8 cellular contexts compared by ENCODE assay signal in the genomic region with DNA sequence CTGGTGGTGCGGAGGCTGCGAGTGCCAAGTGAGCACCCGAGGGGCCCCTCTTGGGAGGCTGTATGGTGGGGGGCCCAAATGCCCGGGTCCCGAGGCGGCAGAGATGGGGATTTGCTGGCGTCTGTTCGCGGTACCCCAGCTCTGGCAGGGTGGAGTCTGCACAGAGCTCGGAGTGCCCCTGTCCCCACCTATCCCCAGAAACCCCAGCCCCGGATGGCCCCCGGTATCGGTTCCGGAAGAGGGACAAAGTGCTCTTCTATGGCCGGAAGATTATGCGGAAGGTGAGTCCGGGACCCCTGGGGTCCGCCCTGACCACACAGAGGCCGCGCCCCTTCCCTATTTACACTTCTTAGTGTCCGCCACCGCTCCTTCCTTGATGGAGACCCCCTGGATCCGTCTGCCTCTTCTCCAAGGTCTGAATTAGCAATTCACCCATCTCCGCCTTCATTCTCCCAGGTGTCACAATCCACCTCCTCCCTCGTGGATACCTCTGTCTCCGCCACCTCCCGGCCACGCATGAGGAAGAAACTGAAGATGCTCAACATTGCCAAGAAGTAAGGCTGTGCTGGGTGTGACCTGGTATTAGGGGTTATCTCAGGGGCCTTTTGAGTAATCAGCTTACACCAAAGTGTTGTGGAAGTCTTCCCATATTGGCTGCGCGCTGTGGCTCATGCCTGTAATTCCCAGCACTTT. TPM values are rescaled to one million over a fixed set of nuclear protein-coding genes. Genes with fewer than 3 reads are reported as not detected.
DNase-seq lines count a peak whose midpoint lies in the region; ATAC-seq, FAIRE-seq and TF ChIP-seq lines count a peak whose summit lies in the region.

No MANE protein-coding gene starts in this region.

- no peak for TF ChIP-seq EP300 in GM12878 (IDR thresholded peaks at IDR 0.05; ENCODE audit: borderline replicate concordance in 1 of 2, control insufficient read depth in 1 of 2, low read depth in 2 of 2, low read length in 2 of 2)

- peak overlapping the region; percentile 30 to 78 (median 69); a peak in 21 of 22 replicates for H3K27ac ChIP-seq in BLaER1 treated with 17β-estradiol and CSF1 and Interleukin-3, amounts not matched to agents 10 nM and 100 nM
- H3K27ac ChIP-seq in GM12878 (ENCODE audit: control insufficient read depth, insufficient read depth) (peak overlapping the region; percentile 45), uterus (peak overlapping the region; percentile 88 to 96)

- H3K27me3 ChIP-seq in BLaER1 treated with 17β-estradiol and CSF1 and Interleukin-3, amounts not matched to agents 10 nM and 100 nM, result no peaks in the 10 kb centered on the region
- no peaks in the 10 kb centered on the region for H3K27me3 ChIP-seq in GM12878 (replicated peaks in 1 of 2; ENCODE audit: control insufficient read depth in 2 of 2, insufficient read depth in 2 of 2, low read length in 1 of 2)
- H3K27me3 ChIP-seq in uterus, result no peaks in the 10 kb centered on the region

- BruUV-seq in GM12878 (replicated peaks; lab: Mats Ljungman, UMichigan), result no TSS peak

- DNase-seq in GM12878 (ENCODE audit: low read depth, low spot score) (no peak), lower leg skin (ENCODE audit: low spot score in 2 of 2) (peak in 1 of 2 donors; percentile 85), uterus (no peak), 8988T (no peak), NOMO-1 treated with DMSO at 0.1 percent for 48 hours (lab: John Stamatoyannopoulos, UW; ENCODE audit: unreplicated experiment) (no peak)

- H3K9ac ChIP-seq in BLaER1 treated with 17β-estradiol and CSF1 and Interleukin-3, amounts not matched to agents 10 nM and 100 nM, result peak overlapping the region; percentile 69 to 83 (median 81)
- peak overlapping the region; percentile 78 for H3K9ac ChIP-seq in GM12878 (ENCODE audit: control insufficient read depth, insufficient read depth, low read length)

- CTCF ChIA-PET in GM12878 (lab: Yijun Ruan, JAX), result no interaction called here

- in situ Hi-C loops in GM12878 (cut with MboI), result no loop called here

- ATAC-seq in HG03025 (IDR thresholded peaks at IDR 0.05; ENCODE audit: low FRiP score, unreplicated experiment) (peak; percentile 12), GM12878 (peak; percentile 10), HG02852 (IDR thresholded peaks at IDR 0.05; ENCODE audit: unreplicated experiment) (no peak)

- TF ChIP-seq POLR2A in GM12878 (IDR thresholded peaks at IDR 0.05; ENCODE audit: low read depth, low read length), result no peak
- TF ChIP-seq POLR2A in lower leg skin (IDR thresholded peaks at IDR 0.05), result no peak
- TF ChIP-seq POLR2A in uterus (IDR thresholded peaks at IDR 0.05), result no peak

- TF ChIP-seq RAD21 in GM12878 (IDR thresholded peaks at IDR 0.05; ENCODE audit: insufficient read depth, low read depth, low read length), result no peak

- WGBS in GM12878 (ENCODE audit: insufficient coverage, insufficient replicate concordance, low lambda C conversion rate, missing lambda C conversion rate), result 7% methylated on average over 30 of the region's 30 CpGs
- 16 to 25% methylated on average over 21 to 30 of the region's 30 CpGs for WGBS in lower leg skin, 2 donors

- TF ChIP-seq CTCF in GM12878 (IDR thresholded peaks at IDR 0.05 in 2 of 3, conservative IDR thresholded peaks at IDR 0.05 in 1 of 3; ENCODE audit: control insufficient read depth in 2 of 3, extremely low read depth in 1 of 3, insufficient read depth in 1 of 3, low read depth in 3 of 3, low read length in 3 of 3), result no peak
- no peak for TF ChIP-seq CTCF in lower leg skin (IDR thresholded peaks at IDR 0.05)
- no peak for TF ChIP-seq CTCF in uterus (IDR thresholded peaks at IDR 0.05)

- H3K36me3 ChIP-seq in BLaER1 treated with 17β-estradiol and CSF1 and Interleukin-3, amounts not matched to agents 10 nM and 100 nM, result peaks cover 13 to 64% (median 29%) of the 10 kb centered on the region in 11 experiments; a peak in 18 of 22 replicates
- H3K36me3 ChIP-seq in GM12878 (ENCODE audit: control insufficient read depth in 2 of 2, insufficient read depth in 2 of 2, low read length in 1 of 2) (peaks cover 0 to 6% of the 10 kb centered on the region in 2 experiments; a peak in 3 of 4 replicates), uterus (no peaks in the 10 kb centered on the region)

- peak overlapping the region; percentile 78 to 92 (median 84) for H3K4me3 ChIP-seq in BLaER1 treated with 17β-estradiol and CSF1 and Interleukin-3, amounts not matched to agents 10 nM and 100 nM
- peak overlapping the region; percentile 93 for H3K4me3 ChIP-seq in GM12878
- peak overlapping the region; percentile 80 for H3K4me3 ChIP-seq in lower leg skin (ENCODE audit: low read depth, poor library complexity, severe bottlenecking)
- H3K4me3 ChIP-seq in uterus, result peak overlapping the region; percentile 86 to 92

- H3K79me2 ChIP-seq in GM12878 (ENCODE audit: control insufficient read depth, insufficient read depth, low read length), result peaks cover 10% of the 10 kb centered on the region

- RAD21 ChIA-PET in GM12878 (lab: Charles Lee; ENCODE audit: unreplicated experiment), result interaction anchor here (1.0 to 1.7 kb wide), 4 partner anchors 14 to 182 kb away, joined by 3 to 4 read pairs (median 4); partner anchors contain the start of gene MCOLN1

- SMC1A ChIA-PET in GM12878 (lab: Charles Lee; ENCODE audit: uncharacterized antibody, unreplicated experiment), result interaction anchor here (1.2 kb wide), 1 partner anchor 32 kb away, joined by 4 read pairs; no protein-coding TSS in a partner anchor

- no peaks in the 10 kb centered on the region for H3K9me3 ChIP-seq in BLaER1 treated with 17β-estradiol and CSF1 and Interleukin-3, amounts not matched to agents 10 nM and 100 nM (replicated peaks in 1 of 11)
- H3K9me3 ChIP-seq in GM12878 (replicated peaks; ENCODE audit: control insufficient read depth, insufficient read depth, low read length) (no peaks in the 10 kb centered on the region), uterus (no peaks in the 10 kb centered on the region)

- intact Hi-C loops in GM12878 (cut with micrococcal nuclease; ENCODE audit: unreplicated experiment) (no loop called here), lower leg skin (cut with DNase I; ENCODE audit: low total_unique reads) (no loop called here), uterus (cut with DNase I; ENCODE audit: low total_unique reads) (no loop called here)

- peaks cover 30 to 50% (median 42%) of the 10 kb centered on the region in 10 experiments for H3K4me1 ChIP-seq in BLaER1 treated with 17β-estradiol and CSF1 and Interleukin-3, amounts not matched to agents 10 nM and 100 nM
- H3K4me1 ChIP-seq in GM12878 (ENCODE audit: control insufficient read depth, insufficient read depth, low read length) (peaks cover 4% of the 10 kb centered on the region), uterus (peaks cover 5% of the 10 kb centered on the region in 2 donors)

- no peak for FAIRE-seq in GM12878 (lab: Jason Lieb, UNC)

- H4K20me1 ChIP-seq in BLaER1 treated with 17β-estradiol and CSF1 and Interleukin-3, amounts not matched to agents 10 nM and 100 nM, result peaks cover 0 to 9% (median 0%) of the 10 kb centered on the region in 11 experiments; a peak in 1 of 22 replicates
- no peaks in the 10 kb centered on the region for H4K20me1 ChIP-seq in GM12878 (ENCODE audit: control insufficient read depth, insufficient read depth)

- peak overlapping the region; percentile 90 for H2AFZ ChIP-seq in GM12878 (ENCODE audit: control insufficient read depth, low read depth, low read length)

- POLR2A ChIA-PET in GM12878 (lab: Charles Lee), result interaction anchor here (0.7 to 5.1 kb wide), 3 partner anchors 11 to 93 kb away, joined by 3 to 28 read pairs (median 8); partner anchors contain the start of genes MCOLN1, PET100 and XAB2

- peak overlapping the region; percentile 89 to 100 (median 98) for H3K4me2 ChIP-seq in BLaER1 treated with 17β-estradiol and CSF1 and Interleukin-3, amounts not matched to agents 10 nM and 100 nM
- H3K4me2 ChIP-seq in GM12878 (ENCODE audit: control insufficient read depth, insufficient read depth), result peak overlapping the region; percentile 89

RNA-seq across cellular contexts. Expression of gene PNPLA6, which starts 0.6 kb away (rescaled TPM):
- total RNA-seq in GM12878 (2013; cell fraction: nucleolus; rRNA removed), result 136 and 138 TPM in 2 replicates
- total RNA-seq in GM12878 (2014; rRNA removed), result 47.9 and 56.8 TPM in 2 replicates
- total RNA-seq in GM12878 (2014; rRNA removed; fragmentation: Illumina TruSeq; extraction: Trizol), result 18.7 and 19.2 TPM in 2 replicates
- total RNA-seq in GM12878 (2021), result 105 and 113 TPM in 2 replicates
- 21.5 TPM for polyA plus RNA-seq in GM12878 (2011; ENCODE audit: low read depth)
- 9.2 and 16.3 TPM in 2 replicates for polyA plus RNA-seq in GM12878 (2011; rRNA removed)
- polyA plus RNA-seq in GM12878 (2011; cell fraction: cytosol; rRNA removed), result 26.4 and 32.8 TPM in 2 replicates
- polyA plus RNA-seq in GM12878 (2011; cell fraction: nucleus; rRNA removed), result 99.0 and 144 TPM in 2 replicates
- polyA plus RNA-seq in GM12878 (2012), result 52.2 and 53.4 TPM in 2 replicates
- 9.4 and 23.2 TPM in 2 replicates for polyA plus RNA-seq in GM12878 (2014; fragmentation: Illumina TruSeq; extraction: Trizol)
- polyA plus RNA-seq in GM12878 (2014; fragmentation: Nextera tagmentation; extraction: Ambion mirVana), result 1 to 10 TPM in 1 of 2 experiments, under 1 TPM in 1; 0.95 to 8.4 TPM
- polyA plus RNA-seq in GM12878 (2014; rRNA removed), result 67.9 and 72.2 TPM in 2 replicates
- 10 to 100 TPM; 64.7 to 65.3 TPM for polyA plus RNA-seq in GM12878 (2016; fragmentation: Nextera tagmentation; extraction: Ambion mirVana)
- 22.1 and 68.2 TPM in 2 replicates for polyA minus RNA-seq in GM12878 (2011; rRNA and poly(A)+ RNA removed)
- polyA minus RNA-seq in GM12878 (2011; cell fraction: cytosol; rRNA and poly(A)+ RNA removed), result 25.2 and 52.8 TPM in 2 replicates
- 45.3 and 83.2 TPM in 2 replicates for polyA minus RNA-seq in GM12878 (2011; cell fraction: nucleus; rRNA and poly(A)+ RNA removed)
- 10 to 100 TPM; 58.3 to 89.8 (median 71.0) TPM for total RNA-seq in lower leg skin
- total RNA-seq in uterus, result 100 to 1,000 TPM in 1 of 4 donors, 10 to 100 TPM in 3; 26.4 to 113 (median 40.4) TPM

RNA-seq across cellular contexts. Expression of gene MCOLN1, which starts 13.7 kb away (rescaled TPM):
- 9.1 and 9.6 TPM in 2 replicates for total RNA-seq in GM12878 (2013; cell fraction: nucleolus; rRNA removed)
- total RNA-seq in GM12878 (2014; rRNA removed), result 2.2 and 2.8 TPM in 2 replicates
- total RNA-seq in GM12878 (2014; rRNA removed; fragmentation: Illumina TruSeq; extraction: Trizol), result 2.3 and 3.0 TPM in 2 replicates
- total RNA-seq in GM12878 (2021), result 10.9 and 13.9 TPM in 2 replicates
- polyA plus RNA-seq in GM12878 (2011; ENCODE audit: low read depth), result 2.7 TPM
- 2.8 and 6.0 TPM in 2 replicates for polyA plus RNA-seq in GM12878 (2011; rRNA removed)
- 5.7 and 8.7 TPM in 2 replicates for polyA plus RNA-seq in GM12878 (2011; cell fraction: cytosol; rRNA removed)
- polyA plus RNA-seq in GM12878 (2011; cell fraction: nucleus; rRNA removed), result 26.1 and 38.4 TPM in 2 replicates
- 5.5 and 6.2 TPM in 2 replicates for polyA plus RNA-seq in GM12878 (2012)
- polyA plus RNA-seq in GM12878 (2014; fragmentation: Illumina TruSeq; extraction: Trizol), result 1.9 and 3.7 TPM in 2 replicates
- 1 to 10 TPM in 1 of 2 experiments, under 1 TPM in 1; 0.42 to 1.4 TPM for polyA plus RNA-seq in GM12878 (2014; fragmentation: Nextera tagmentation; extraction: Ambion mirVana)
- polyA plus RNA-seq in GM12878 (2014; rRNA removed), result 13.6 and 15.6 TPM in 2 replicates
- 10 to 100 TPM; 12.4 to 14.4 TPM for polyA plus RNA-seq in GM12878 (2016; fragmentation: Nextera tagmentation; extraction: Ambion mirVana)
- 8.1 and 11.8 TPM in 2 replicates for polyA minus RNA-seq in GM12878 (2011; rRNA and poly(A)+ RNA removed)
- 2.9 and 3.7 TPM in 2 replicates for polyA minus RNA-seq in GM12878 (2011; cell fraction: cytosol; rRNA and poly(A)+ RNA removed)
- 3.7 and 7.2 TPM in 2 replicates for polyA minus RNA-seq in GM12878 (2011; cell fraction: nucleus; rRNA and poly(A)+ RNA removed)
- total RNA-seq in lower leg skin, result 10 to 100 TPM; 15.2 to 37.7 (median 28.6) TPM
- 10 to 100 TPM in 1 of 4 donors, 1 to 10 TPM in 3; 5.6 to 24.7 (median 8.0) TPM for total RNA-seq in uterus

RNA-seq across cellular contexts. Expression of gene ZNF358, which starts 20.2 kb away (rescaled TPM):
- 2.5 and 3.0 TPM in 2 replicates for total RNA-seq in GM12878 (2013; cell fraction: nucleolus; rRNA removed)
- total RNA-seq in GM12878 (2014; rRNA removed), result 2.1 and 3.0 TPM in 2 replicates
- total RNA-seq in GM12878 (2014; rRNA removed; fragmentation: Illumina TruSeq; extraction: Trizol), result 1.8 and 1.9 TPM in 2 replicates
- 4.9 and 6.3 TPM in 2 replicates for total RNA-seq in GM12878 (2021)
- polyA plus RNA-seq in GM12878 (2011; ENCODE audit: low read depth), result 2.0 TPM
- 0.13 and 0.50 TPM in 2 replicates for polyA plus RNA-seq in GM12878 (2011; rRNA removed)
- 0.89 and 1.5 TPM in 2 replicates for polyA plus RNA-seq in GM12878 (2011; cell fraction: cytosol; rRNA removed)
- 0.43 and 0.63 TPM in 2 replicates for polyA plus RNA-seq in GM12878 (2011; cell fraction: nucleus; rRNA removed)
- polyA plus RNA-seq in GM12878 (2012), result 7.2 and 7.6 TPM in 2 replicates
- polyA plus RNA-seq in GM12878 (2014; fragmentation: Illumina TruSeq; extraction: Trizol), result 4.1 and 5.5 TPM in 2 replicates
- under 1 TPM in 1 of 2 experiments, not detected in 1; 0.09 TPM for polyA plus RNA-seq in GM12878 (2014; fragmentation: Nextera tagmentation; extraction: Ambion mirVana)
- 2.2 and 4.0 TPM in 2 replicates for polyA plus RNA-seq in GM12878 (2014; rRNA removed)
- polyA plus RNA-seq in GM12878 (2016; fragmentation: Nextera tagmentation; extraction: Ambion mirVana), result under 1 TPM; 0.59 to 0.96 TPM
- 0.15 TPM in 1 of 2 replicates, not detected in the other for polyA minus RNA-seq in GM12878 (2011; rRNA and poly(A)+ RNA removed)
- polyA minus RNA-seq in GM12878 (2011; cell fraction: cytosol; rRNA and poly(A)+ RNA removed), result 0.62 TPM in 1 of 2 replicates, not detected in the other
- 0.24 and 0.57 TPM in 2 replicates for polyA minus RNA-seq in GM12878 (2011; cell fraction: nucleus; rRNA and poly(A)+ RNA removed)
- 10 to 100 TPM; 30.4 to 42.8 (median 36.9) TPM for total RNA-seq in lower leg skin
- 10 to 100 TPM; 19.1 to 69.1 (median 33.8) TPM for total RNA-seq in uterus

RNA-seq across cellular contexts. Expression of gene PEX11G, which starts 47.3 kb away (rescaled TPM):
- total RNA-seq in GM12878 (2013; cell fraction: nucleolus; rRNA removed), result not detected in 2 replicates
- total RNA-seq in GM12878 (2014; rRNA removed) (0.73 and 0.82 TPM in 2 replicates), GM12878 (2014; rRNA removed; fragmentation: Illumina TruSeq; extraction: Trizol) (0.40 and 0.51 TPM in 2 replicates), GM12878 (2021) (1.0 and 1.8 TPM in 2 replicates), lower leg skin (1 to 10 TPM; 3.2 to 8.2 (median 4.7) TPM), uterus (1 to 10 TPM in 2 of 4 donors, not detected in 2; 2.1 to 3.0 TPM)
- 0.68 TPM for polyA plus RNA-seq in GM12878 (2011; ENCODE audit: low read depth)
- polyA plus RNA-seq in GM12878 (2011; rRNA removed) (0.19 and 0.29 TPM in 2 replicates), GM12878 (2014; fragmentation: Illumina TruSeq; extraction: Trizol) (0.38 TPM in 1 of 2 replicates, not detected in the other), GM12878 (2014; fragmentation: Nextera tagmentation; extraction: Ambion mirVana) (under 1 TPM in 1 of 2 experiments, not detected in 1; 0.05 TPM), GM12878 (2014; rRNA removed) (1.2 and 1.6 TPM in 2 replicates), GM12878 (2016; fragmentation: Nextera tagmentation; extraction: Ambion mirVana) (1 to 10 TPM; 1.5 to 1.7 TPM)
- 1.0 and 1.6 TPM in 2 replicates for polyA plus RNA-seq in GM12878 (2011; cell fraction: cytosol; rRNA removed)
- polyA plus RNA-seq in GM12878 (2011; cell fraction: nucleus; rRNA removed), result 1.0 and 1.1 TPM in 2 replicates
- 1.1 and 1.2 TPM in 2 replicates for polyA plus RNA-seq in GM12878 (2012)
- 0.41 TPM in 1 of 2 replicates, not detected in the other for polyA minus RNA-seq in GM12878 (2011; rRNA and poly(A)+ RNA removed)
- polyA minus RNA-seq in GM12878 (2011; cell fraction: cytosol; rRNA and poly(A)+ RNA removed), result not detected in 2 replicates
- 0.96 TPM in 1 of 2 replicates, not detected in the other for polyA minus RNA-seq in GM12878 (2011; cell fraction: nucleus; rRNA and poly(A)+ RNA removed)

RNA-seq across cellular contexts. Expression of gene CAMSAP3, which starts 59.5 kb away (rescaled TPM):
- 3.7 and 5.0 TPM in 2 replicates for total RNA-seq in GM12878 (2013; cell fraction: nucleolus; rRNA removed)
- total RNA-seq in GM12878 (2014; rRNA removed) (1.1 and 1.9 TPM in 2 replicates), GM12878 (2014; rRNA removed; fragmentation: Illumina TruSeq; extraction: Trizol) (0.64 and 0.72 TPM in 2 replicates), GM12878 (2021) (5.6 and 6.3 TPM in 2 replicates), lower leg skin (100 to 1,000 TPM in 3 of 4 donors, 10 to 100 TPM in 1; 75.3 to 174 (median 110) TPM), uterus (1 to 10 TPM in 1 of 4 donors, under 1 TPM in 3; 0.26 to 3.5 (median 0.47) TPM)
- 0.30 TPM for polyA plus RNA-seq in GM12878 (2011; ENCODE audit: low read depth)
- polyA plus RNA-seq in GM12878 (2011; rRNA removed) (0.23 and 0.72 TPM in 2 replicates), GM12878 (2014; fragmentation: Illumina TruSeq; extraction: Trizol) (0.75 and 3.3 TPM in 2 replicates), GM12878 (2014; fragmentation: Nextera tagmentation; extraction: Ambion mirVana) (under 1 TPM; 0.03 to 0.22 TPM), GM12878 (2014; rRNA removed) (1.9 and 3.9 TPM in 2 replicates), GM12878 (2016; fragmentation: Nextera tagmentation; extraction: Ambion mirVana) (under 1 TPM; 0.37 to 0.47 TPM)
- polyA plus RNA-seq in GM12878 (2011; cell fraction: cytosol; rRNA removed), result 0.73 and 0.85 TPM in 2 replicates
- 6.8 and 8.1 TPM in 2 replicates for polyA plus RNA-seq in GM12878 (2011; cell fraction: nucleus; rRNA removed)
- polyA plus RNA-seq in GM12878 (2012), result 1.9 and 2.6 TPM in 2 replicates
- polyA minus RNA-seq in GM12878 (2011; rRNA and poly(A)+ RNA removed), result 0.37 and 1.1 TPM in 2 replicates
- polyA minus RNA-seq in GM12878 (2011; cell fraction: cytosol; rRNA and poly(A)+ RNA removed), result 1.6 and 2.1 TPM in 2 replicates
- 1.1 and 2.1 TPM in 2 replicates for polyA minus RNA-seq in GM12878 (2011; cell fraction: nucleus; rRNA and poly(A)+ RNA removed)
